21 cellular contexts compared by ENCODE assay signal in the genomic region with DNA sequence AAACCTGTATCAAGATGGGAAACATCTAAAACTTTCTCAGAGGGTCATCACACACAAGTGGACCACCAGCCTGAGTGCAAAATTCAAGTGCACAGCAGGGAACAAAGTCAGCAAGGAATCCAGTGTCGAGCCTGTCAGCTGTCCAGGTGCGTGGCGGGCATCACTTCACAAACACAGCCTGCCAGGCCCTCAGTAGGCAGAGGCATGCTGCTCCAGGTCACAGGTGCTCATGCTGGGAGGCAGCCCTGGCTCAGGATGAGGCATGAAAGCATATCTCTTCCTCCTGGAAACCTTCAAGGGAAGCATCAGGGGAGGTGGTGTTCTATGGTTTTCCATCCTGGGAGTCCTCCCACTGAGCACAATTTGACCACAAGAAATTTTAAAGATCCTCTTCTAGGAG. TPM values are rescaled to one million over a fixed set of nuclear protein-coding genes. Genes with fewer than 3 reads are reported as not detected.
DNase-seq lines count a peak whose midpoint lies in the region; ATAC-seq and TF ChIP-seq lines count a peak whose summit lies in the region.
"Had no signal": no experiment of that assay in that cellular context is flagged by ENCODE, and none has a peak within 500 bp of the region (broad histone marks: within the 10 kb centered on the region; RNA-seq: fewer than 3 reads in every experiment).

No MANE protein-coding gene starts in this region.

- no peak overlapping the region for H2BK5ac ChIP-seq in neuronal stem cell (ENCODE audit: low read length)

- H3K4me1 ChIP-seq in HEK293 (ENCODE audit: control insufficient read depth, insufficient read depth, low read length) (no peaks in the 10 kb centered on the region), neuronal stem cell (ENCODE audit: control insufficient read depth in 2 of 2, insufficient read depth in 1 of 2, low read depth in 1 of 2, low read length in 2 of 2) (peaks cover 4 to 11% of the 10 kb centered on the region in 2 donors)
- H3K4me1 ChIP-seq: tibial artery had no signal

- H3K18ac ChIP-seq in neuronal stem cell (ENCODE audit: low read length) = no peak overlapping the region

- H3K9me3 ChIP-seq in HEK293 (ENCODE audit: control insufficient read depth, insufficient read depth, low read depth, low read length) (no peaks in the 10 kb centered on the region), neuronal stem cell (replicated peaks in 1 of 2; ENCODE audit: control insufficient read depth in 2 of 2, insufficient read depth in 1 of 2, low read depth in 1 of 2, low read length in 2 of 2) (peaks cover 0 to 3% of the 10 kb centered on the region in 2 donors)

- DNase-seq in activated CD8-positive, alpha-beta memory T cell treated with anti-CD3 and anti-CD28 coated beads, Interleukin-2, amount 10 ng/mL, durations not matched to agents 7 days and 5 days = peak; percentile 39
- DNase-seq in activated CD8-positive, alpha-beta memory T cell treated with anti-CD3 and anti-CD28 coated beads, Interleukin-2, amount 50 U/mL, for 4 hours = no peak
- peak in 1 of 2 donors; percentile 59 for DNase-seq in activated naive CD4-positive, alpha-beta T cell treated with anti-CD3 and anti-CD28 coated beads, Interleukin-2, amount 50 U/mL, for 72 hours (ENCODE audit: low spot score in 2 of 2)
- DNase-seq in neuronal stem cell (ENCODE audit: low spot score) (no peak), H7 (no peak)
- DNase-seq: brain microvascular endothelial cell, IMR-90, left colon, nephron progenitor cell, PC-9, SHP77 treated with DMSO at 0.1 percent for 48 hours, tibial artery had no signal

- no peak overlapping the region for H2BK15ac ChIP-seq in neuronal stem cell (ENCODE audit: low read length)

- no peak for TF ChIP-seq CTCF in HEK293 (tag by site-specific recombination; IDR thresholded peaks at IDR 0.05)

- no CpG with 5 or more reads among the region's 3 CpGs for WGBS in neuronal stem cell (ENCODE audit: extremely low coverage in 2 of 2, insufficient read length in 2 of 2, insufficient replicate concordance in 1 of 2), 2 donors

- no peak for ATAC-seq in activated CD8-positive, alpha-beta memory T cell treated with anti-CD3 and anti-CD28 coated beads, Interleukin-2, amount 10 ng/mL, durations not matched to agents 7 days and 5 days
- ATAC-seq in activated naive CD4-positive, alpha-beta T cell treated with anti-CD3 and anti-CD28 coated beads, Interleukin-2, amount 50 U/mL, for 72 hours = no peak
- no peak for ATAC-seq in GM21576 (IDR thresholded peaks at IDR 0.05; ENCODE audit: unreplicated experiment)
- ATAC-seq in GM18909 (IDR thresholded peaks at IDR 0.05; ENCODE audit: poor library complexity, unreplicated experiment) = no peak
- ATAC-seq: GM23338; left colon; stimulated activated memory B cell treated with anti-CD40 and anti-IgM and Interleukin-4, amounts not matched to agents 10 μg/mL and 1 μg/mL and 100 μg/mL, for 72 hours had no signal

- no peak overlapping the region for H3K23ac ChIP-seq in neuronal stem cell (ENCODE audit: low read depth, low read length, poor library complexity)

- no peaks in the 10 kb centered on the region for H3K9me3 Mint-ChIP-seq in activated CD8-positive, alpha-beta memory T cell treated with anti-CD3 and anti-CD28 coated beads, Interleukin-2, amount 10 ng/mL, durations not matched to agents 7 days and 5 days (ENCODE audit: low read depth)
- no peaks in the 10 kb centered on the region for H3K9me3 Mint-ChIP-seq in activated naive CD4-positive, alpha-beta T cell treated with anti-CD3 and anti-CD28 coated beads, Interleukin-2, amount 50 U/mL, for 72 hours
- H3K9me3 Mint-ChIP-seq: GM23338; nephron progenitor cell; stimulated activated memory B cell treated with anti-CD40 and anti-IgM and Interleukin-4, amounts not matched to agents 10 μg/mL and 1 μg/mL and 100 μg/mL, for 72 hours had no signal

- H2BK120ac ChIP-seq in neuronal stem cell (ENCODE audit: low read depth, low read length) = no peak overlapping the region

- H3K4me3 Mint-ChIP-seq in activated CD8-positive, alpha-beta memory T cell treated with anti-CD3 and anti-CD28 coated beads, Interleukin-2, amount 10 ng/mL, durations not matched to agents 7 days and 5 days = peak overlapping the region; percentile 65
- H3K4me3 Mint-ChIP-seq: GM23338; nephron progenitor cell; stimulated activated memory B cell treated with anti-CD40 and anti-IgM and Interleukin-4, amounts not matched to agents 10 μg/mL and 1 μg/mL and 100 μg/mL, for 72 hours had no signal

- H2AFZ ChIP-seq in neuronal stem cell (ENCODE audit: low read length) = no peak overlapping the region
- H2AFZ ChIP-seq: GM23338, PC-9 had no signal

- peak overlapping the region; percentile 3 for H2AK5ac ChIP-seq in neuronal stem cell (ENCODE audit: low read depth, low read length)

- peaks cover 63% of the 10 kb centered on the region for H3K4me1 Mint-ChIP-seq in activated CD8-positive, alpha-beta memory T cell treated with anti-CD3 and anti-CD28 coated beads, Interleukin-2, amount 10 ng/mL, durations not matched to agents 7 days and 5 days
- H3K4me1 Mint-ChIP-seq: stimulated activated memory B cell treated with anti-CD40 and anti-IgM and Interleukin-4, amounts not matched to agents 10 μg/mL and 1 μg/mL and 100 μg/mL, for 72 hours had no signal

- H4K91ac ChIP-seq in neuronal stem cell (ENCODE audit: low read depth, low read length, poor library complexity) = peak overlapping the region; percentile 74

- H3K4me3 ChIP-seq in HEK293 (ENCODE audit: low read depth, low read length) = no peak overlapping the region
- H3K4me3 ChIP-seq in neuronal stem cell (ENCODE audit: low read length in 2 of 2) = peak overlapping the region in 1 of 2 donors; percentile 33
- no peak overlapping the region for H3K4me3 ChIP-seq in H7 (ENCODE audit: insufficient read depth, low read depth, low read length)
- H3K4me3 ChIP-seq: GM23338, PC-9, tibial artery had no signal

- no peaks in the 10 kb centered on the region for H3K79me1 ChIP-seq in neuronal stem cell (ENCODE audit: low read depth, low read length)

- H3K27me3 Mint-ChIP-seq in activated CD8-positive, alpha-beta memory T cell treated with anti-CD3 and anti-CD28 coated beads, Interleukin-2, amount 10 ng/mL, durations not matched to agents 7 days and 5 days = no peaks in the 10 kb centered on the region

- POLR2A ChIA-PET in HEK293 (lab: Yijun Ruan, JAX) = no interaction called here

- H4K8ac ChIP-seq in neuronal stem cell (ENCODE audit: low read depth, low read length) = no peak overlapping the region

- peak overlapping the region; percentile 53 for H2BK12ac ChIP-seq in neuronal stem cell (ENCODE audit: low read length)

- H3K4me2 ChIP-seq in neuronal stem cell (ENCODE audit: insufficient read depth, low read length, poor library complexity, severe bottlenecking) = no peak overlapping the region
- H3K4me2 ChIP-seq: GM23338, PC-9 had no signal

- H3K27me3 ChIP-seq in neuronal stem cell (ENCODE audit: control insufficient read depth in 3 of 3, insufficient read depth in 3 of 3, low read depth in 1 of 3, low read length in 3 of 3) (peaks cover 0 to 3% (median 0%) of the 10 kb centered on the region in 3 experiments), H7 (ENCODE audit: control insufficient read depth, insufficient read depth, low read length) (no peaks in the 10 kb centered on the region)
- H3K27me3 ChIP-seq: brain microvascular endothelial cell, tibial artery had no signal

- CTCF ChIA-PET in activated CD8-positive, alpha-beta memory T cell treated with anti-CD3 and anti-CD28 coated beads, Interleukin-2, amount 10 ng/mL, durations not matched to agents 7 days and 5 days (lab: Charles Lee) = interaction anchor here (0.8 to 24.8 kb wide), 6 partner anchors 9 to 296 kb away, joined by 3 to 317 read pairs (median 79); no protein-coding TSS in a partner anchor
- CTCF ChIA-PET in HEK293 (lab: Yijun Ruan, JAX) = no interaction called here

- H3K27ac Mint-ChIP-seq in activated CD8-positive, alpha-beta memory T cell treated with anti-CD3 and anti-CD28 coated beads, Interleukin-2, amount 10 ng/mL, durations not matched to agents 7 days and 5 days = peak overlapping the region; percentile 97
- peak overlapping the region; percentile 100 for H3K27ac Mint-ChIP-seq in activated naive CD4-positive, alpha-beta T cell treated with anti-CD3 and anti-CD28 coated beads, Interleukin-2, amount 50 U/mL, for 72 hours
- H3K27ac Mint-ChIP-seq: GM23338; nephron progenitor cell; stimulated activated memory B cell treated with anti-CD40 and anti-IgM and Interleukin-4, amounts not matched to agents 10 μg/mL and 1 μg/mL and 100 μg/mL, for 72 hours had no signal

- H3K36me3 Mint-ChIP-seq in activated CD8-positive, alpha-beta memory T cell treated with anti-CD3 and anti-CD28 coated beads, Interleukin-2, amount 10 ng/mL, durations not matched to agents 7 days and 5 days = peaks cover 93% of the 10 kb centered on the region
- H3K36me3 Mint-ChIP-seq in activated naive CD4-positive, alpha-beta T cell treated with anti-CD3 and anti-CD28 coated beads, Interleukin-2, amount 50 U/mL, for 72 hours = peaks cover 95 to 99% of the 10 kb centered on the region in 2 donors
- H3K36me3 Mint-ChIP-seq: stimulated activated memory B cell treated with anti-CD40 and anti-IgM and Interleukin-4, amounts not matched to agents 10 μg/mL and 1 μg/mL and 100 μg/mL, for 72 hours had no signal

- no peak overlapping the region for H3K4ac ChIP-seq in neuronal stem cell (ENCODE audit: low read length)

- H3K14ac ChIP-seq in neuronal stem cell (ENCODE audit: low read length) = no peak overlapping the region

- H3K27ac ChIP-seq in HEK293 (ENCODE audit: extremely low read depth, low read depth, low read length) = no peak overlapping the region
- no peak overlapping the region for H3K27ac ChIP-seq in neuronal stem cell (replicated peaks; ENCODE audit: low read length)
- H3K27ac ChIP-seq: brain microvascular endothelial cell, C4-2B, PC-9, tibial artery had no signal

- H3K36me3 ChIP-seq in HEK293 (ENCODE audit: control insufficient read depth in 2 of 2, insufficient read depth in 1 of 2, low read length in 2 of 2) (no peaks in the 10 kb centered on the region), neuronal stem cell (replicated peaks in 1 of 2; ENCODE audit: control insufficient read depth in 2 of 2, insufficient read depth in 2 of 2, low read length in 2 of 2) (no peaks in the 10 kb centered on the region), H7 (replicated peaks; ENCODE audit: control insufficient read depth, insufficient read depth, low read length) (no peaks in the 10 kb centered on the region)
- H3K36me3 ChIP-seq: brain microvascular endothelial cell, tibial artery had no signal

- no peak overlapping the region for H3K9ac ChIP-seq in neuronal stem cell (ENCODE audit: low read depth, low read length, poor library complexity)

TF ChIP-seq in HEK293, 187 proteins besides CTCF, POLR2A, EP300 and RAD21:
- TF ChIP-seq ZNF2 (tag by site-specific recombination; IDR thresholded peaks at IDR 0.05) = no peak
- peak; percentile 20; the same call in 1 of the 2 replicates for TF ChIP-seq ZIC2 (tag by site-specific recombination; IDR thresholded peaks at IDR 0.05)

RNA-seq across cellular contexts. Expression of gene CD2, which starts 6.3 kb away (rescaled TPM):
- 100 to 1,000 TPM; 278 to 444 TPM for total RNA-seq in activated CD8-positive, alpha-beta memory T cell treated with anti-CD3 and anti-CD28 coated beads, Interleukin-2, amount 10 ng/mL, durations not matched to agents 7 days and 5 days
- 100 to 1,000 TPM; 291 to 437 TPM for total RNA-seq in activated naive CD4-positive, alpha-beta T cell treated with anti-CD3 and anti-CD28 coated beads, Interleukin-2, amount 50 U/mL, for 72 hours
- not detected for polyA plus RNA-seq in neuronal stem cell (2013, experiment 1 of 2)
- polyA plus RNA-seq in neuronal stem cell (2013, experiment 2 of 2) = not detected
- not detected in 2 replicates for total RNA-seq in H7 (2014; rRNA removed; shearing (Covaris generic))
- total RNA-seq: fibroblast of lung, GM23338, IMR-90, MCF 10A, PC-9 had no signal
- polyA plus RNA-seq: AG04450, fibroblast of lung, GM23338, IMR-90 had no signal

Comparison
In these comparisons a context has a peak if more than half of its experiments do, and no peak if none do; other contexts are left out.
1. RNA of gene CD2, which starts 6.3 kb away (total RNA-seq): 278 to 444 TPM in activated CD8-positive, alpha-beta memory T cell treated with anti-CD3 and anti-CD28 coated beads, Interleukin-2, amount 10 ng/mL, durations not matched to agents 7 days and 5 days and 291 to 437 TPM in activated naive CD4-positive, alpha-beta T cell treated with anti-CD3 and anti-CD28 coated beads, Interleukin-2, amount 50 U/mL, for 72 hours; not detected in H7; every median in the first group is over 100 times any median in the second.